ENCODE assay signal across 7 cellular contexts in genomic region chr7:91956464-91956863, GRCh38. TPM values are rescaled to one million over a fixed set of nuclear protein-coding genes. Genes with fewer than 3 reads are reported as not detected.
DNase-seq lines count a peak whose midpoint lies in the region; ATAC-seq, FAIRE-seq and TF ChIP-seq lines count a peak whose summit lies in the region.
"Not testable (repeated sequence)": the region's sequence is repeated elsewhere in the genome, so short reads cannot be mapped to it uniquely, and the experiment has no call there.

No MANE protein-coding gene starts in this region.

- not testable (repeated sequence) for H3K36me3 ChIP-seq in GM12878 (ENCODE audit: control insufficient read depth in 2 of 2, insufficient read depth in 2 of 2, low read length in 1 of 2); endodermal cell (ENCODE audit: control insufficient read depth, insufficient read depth, low read length); kidney (ENCODE audit: control insufficient read depth in 1 of 2, insufficient read depth in 2 of 2, low read length in 2 of 2); right lobe of liver; small intestine (ENCODE audit: control insufficient read depth in 2 of 2, insufficient read depth in 2 of 2, low read length in 2 of 2)

- H3K27me3 ChIP-seq in GM12878 (replicated peaks in 1 of 2; ENCODE audit: control insufficient read depth in 2 of 2, insufficient read depth in 2 of 2, low read length in 1 of 2); endodermal cell (ENCODE audit: control insufficient read depth, insufficient read depth, low read length, poor library complexity, severe bottlenecking); right lobe of liver; small intestine (ENCODE audit: control insufficient read depth in 2 of 2, insufficient read depth in 2 of 2, low read length in 2 of 2): not testable (repeated sequence)

- POLR2A ChIA-PET in GM12878 (lab: Charles Lee): not testable (repeated sequence)

- not testable (repeated sequence) for H3K4me3 Mint-ChIP-seq in endodermal cell

- not testable (repeated sequence) for H3K27ac ChIP-seq in GM12878 (ENCODE audit: control insufficient read depth, insufficient read depth); endodermal cell (ENCODE audit: low read depth, low read length); kidney (ENCODE audit: low read depth in 2 of 2, low read length in 2 of 2); right lobe of liver; small intestine (ENCODE audit: low read depth in 1 of 2, low read length in 1 of 2)

- not testable (repeated sequence) for TF ChIP-seq POLR2A in GM12878 (IDR thresholded peaks at IDR 0.05; ENCODE audit: low read depth, low read length); right lobe of liver (IDR thresholded peaks at IDR 0.05)

- H3K9ac ChIP-seq in GM12878 (ENCODE audit: control insufficient read depth, insufficient read depth, low read length); endodermal cell (ENCODE audit: extremely low read depth, low read length, poor library complexity, severe bottlenecking); kidney (ENCODE audit: low read length in 2 of 2): not testable (repeated sequence)

- SMC1A ChIA-PET in GM12878 (lab: Charles Lee; ENCODE audit: uncharacterized antibody, unreplicated experiment): not testable (repeated sequence)

- not testable (repeated sequence) for H3K4me2 ChIP-seq in GM12878 (ENCODE audit: control insufficient read depth, insufficient read depth)

- not testable (repeated sequence) for TF ChIP-seq EP300 in GM12878 (IDR thresholded peaks at IDR 0.05; ENCODE audit: borderline replicate concordance in 1 of 2, control insufficient read depth in 1 of 2, low read depth in 2 of 2, low read length in 2 of 2)

- peaks cover 13% of the 10 kb centered on the region for H3K79me2 ChIP-seq in GM12878 (ENCODE audit: control insufficient read depth, insufficient read depth, low read length)

- in situ Hi-C loops in GM12878 (cut with MboI): not testable (repeated sequence)

- TF ChIP-seq CTCF in D721Med (IDR thresholded peaks at IDR 0.05; ENCODE audit: insufficient read depth, missing control alignments); GM12878 (IDR thresholded peaks at IDR 0.05 in 2 of 3, conservative IDR thresholded peaks at IDR 0.05 in 1 of 3; ENCODE audit: control insufficient read depth in 2 of 3, extremely low read depth in 1 of 3, insufficient read depth in 1 of 3, low read depth in 3 of 3, low read length in 3 of 3); endodermal cell (conservative IDR thresholded peaks at IDR 0.05); kidney (IDR thresholded peaks at IDR 0.05; ENCODE audit: borderline replicate concordance, extremely low read depth, insufficient read depth); right lobe of liver (IDR thresholded peaks at IDR 0.05): not testable (repeated sequence)

- RAD21 ChIA-PET in GM12878 (lab: Charles Lee; ENCODE audit: unreplicated experiment): not testable (repeated sequence)

- not testable (repeated sequence) for H3K4me1 ChIP-seq in GM12878 (ENCODE audit: control insufficient read depth, insufficient read depth, low read length); endodermal cell (ENCODE audit: control insufficient read depth, insufficient read depth, low read length); kidney (ENCODE audit: control insufficient read depth in 1 of 2, insufficient read depth in 1 of 2, low read depth in 1 of 2, low read length in 2 of 2); right lobe of liver; small intestine (ENCODE audit: control insufficient read depth in 2 of 2, insufficient read depth in 1 of 2, low read depth in 1 of 2, low read length in 1 of 2)

- not testable (repeated sequence) for H3K4me3 ChIP-seq in GM12878; endodermal cell (ENCODE audit: low read length); kidney (ENCODE audit: low read length in 2 of 2); right lobe of liver; small intestine (ENCODE audit: low read depth in 1 of 2, low read length in 2 of 2)

- not testable (repeated sequence) for BruUV-seq in GM12878 (replicated peaks; lab: Mats Ljungman, UMichigan)

- TF ChIP-seq RAD21 in GM12878 (IDR thresholded peaks at IDR 0.05; ENCODE audit: insufficient read depth, low read depth, low read length): not testable (repeated sequence)

- not testable (repeated sequence) for H2AFZ ChIP-seq in GM12878 (ENCODE audit: control insufficient read depth, low read depth, low read length)

- WGBS in GM12878 (ENCODE audit: insufficient coverage, insufficient replicate concordance, low lambda C conversion rate, missing lambda C conversion rate): 92% methylated on average over 2 of the region's 2 CpGs
- WGBS in endodermal cell (ENCODE audit: insufficient coverage in 1 of 2, insufficient read length in 1 of 2), 2 experiments: 100% methylated on average over 2 of the region's 2 CpGs; no CpG with 5 or more reads in 1 of the 2 experiments
- 12% methylated on average over 2 of the region's 2 CpGs for WGBS in right lobe of liver (ENCODE audit: insufficient coverage, low coverage, low lambda C conversion rate, missing lambda C conversion rate)
- 82 to 89% (median 86%) methylated on average over 2 of the region's 2 CpGs for WGBS in small intestine, 3 donors

- not testable (repeated sequence) for H3K36me3 Mint-ChIP-seq in endodermal cell (ENCODE audit: low read depth)

- H3K9me3 Mint-ChIP-seq in endodermal cell: not testable (repeated sequence)

- H4K20me1 ChIP-seq in GM12878 (ENCODE audit: control insufficient read depth, insufficient read depth): not testable (repeated sequence)

- CTCF ChIA-PET in GM12878 (lab: Yijun Ruan, JAX): interaction anchor here (0.7 to 1.1 kb wide), 2 partner anchors 9 to 56 kb away, joined by 3 read pairs; no protein-coding TSS in a partner anchor

- not testable (repeated sequence) for DNase-seq in D721Med (ENCODE audit: insufficient read length, low spot score); RCC 7860 (ENCODE audit: low spot score); GM12878 (ENCODE audit: low read depth, low spot score); endodermal cell; kidney; right lobe of liver; small intestine

- H3K27me3 Mint-ChIP-seq in endodermal cell (ENCODE audit: insufficient read depth): not testable (repeated sequence)

- FAIRE-seq in D721Med (lab: Jason Lieb, UNC) (peak; percentile 85), RCC 7860 (lab: Jason Lieb, UNC) (peak; percentile 68), GM12878 (lab: Jason Lieb, UNC) (peak; percentile 52), kidney (lab: Jason Lieb, UNC) (peak; percentile 82), small intestine (lab: Jason Lieb, UNC) (peak; percentile 85)

- not testable (repeated sequence) for ATAC-seq in GM12878
- ATAC-seq in right lobe of liver: peak in 3 of 4 donors; percentile 41 to 68 (median 62)

- intact Hi-C loops in GM12878 (cut with micrococcal nuclease; ENCODE audit: unreplicated experiment); kidney (cut with DNase I); right lobe of liver (cut with DNase I): not testable (repeated sequence)

- not testable (repeated sequence) for H3K9me3 ChIP-seq in GM12878 (replicated peaks; ENCODE audit: control insufficient read depth, insufficient read depth, low read length); endodermal cell (ENCODE audit: control insufficient read depth, low read length); kidney (ENCODE audit: control insufficient read depth in 1 of 2, low read length in 2 of 2); right lobe of liver; small intestine (ENCODE audit: control insufficient read depth, low read depth)

- peaks cover 11% of the 10 kb centered on the region for H3K4me1 Mint-ChIP-seq in endodermal cell

- H3K27ac Mint-ChIP-seq in endodermal cell: peak overlapping the region; percentile 36

RNA-seq across cellular contexts. Expression of gene AKAP9, which starts 15.8 kb away (rescaled TPM):
- total RNA-seq in GM12878 (2013; cell fraction: nucleolus; rRNA removed): 258 and 262 TPM in 2 replicates
- total RNA-seq in GM12878 (2014; rRNA removed) (31.6 and 36.7 TPM in 2 replicates), GM12878 (2014; rRNA removed; fragmentation: Illumina TruSeq; extraction: Trizol) (62.8 TPM in 2 replicates), GM12878 (2021) (27.8 and 28.6 TPM in 2 replicates), endodermal cell (10 to 100 TPM; 57.0 to 61.9 TPM), kidney (66.8 TPM), right lobe of liver (10 to 100 TPM; 30.9 to 63.7 (median 40.5) TPM)
- polyA plus RNA-seq in GM12878 (2011; ENCODE audit: low read depth): 16.7 TPM
- polyA plus RNA-seq in GM12878 (2011; rRNA removed) (30.6 and 52.0 TPM in 2 replicates), GM12878 (2014; fragmentation: Illumina TruSeq; extraction: Trizol) (31.6 and 44.3 TPM in 2 replicates), GM12878 (2014; fragmentation: Nextera tagmentation; extraction: Ambion mirVana) (10 to 100 TPM; 21.1 to 42.8 TPM), GM12878 (2014; rRNA removed) (14.6 and 22.0 TPM in 2 replicates), GM12878 (2016; fragmentation: Nextera tagmentation; extraction: Ambion mirVana) (10 to 100 TPM; 41.3 to 46.8 TPM), kidney (ENCODE audit: insufficient read depth, low read depth, low replicate concordance) (18.5 TPM), small intestine (10 to 100 TPM; 22.1 to 68.9 (median 51.3) TPM)
- 7.9 and 8.1 TPM in 2 replicates for polyA plus RNA-seq in GM12878 (2011; cell fraction: cytosol; rRNA removed)
- polyA plus RNA-seq in GM12878 (2011; cell fraction: nucleus; rRNA removed): 33.4 and 37.0 TPM in 2 replicates
- 26.2 and 26.6 TPM in 2 replicates for polyA plus RNA-seq in GM12878 (2012)
- 21.4 and 35.3 TPM in 2 replicates for polyA minus RNA-seq in GM12878 (2011; rRNA and poly(A)+ RNA removed)
- 13.9 and 17.5 TPM in 2 replicates for polyA minus RNA-seq in GM12878 (2011; cell fraction: cytosol; rRNA and poly(A)+ RNA removed)
- 44.7 and 70.8 TPM in 2 replicates for polyA minus RNA-seq in GM12878 (2011; cell fraction: nucleus; rRNA and poly(A)+ RNA removed)
- 26.4 TPM for polyA plus RNA-seq in endodermal cell (2013, experiment 1 of 2)
- 30.1 TPM for polyA plus RNA-seq in endodermal cell (2013, experiment 2 of 2)
